In the genomic region with DNA sequence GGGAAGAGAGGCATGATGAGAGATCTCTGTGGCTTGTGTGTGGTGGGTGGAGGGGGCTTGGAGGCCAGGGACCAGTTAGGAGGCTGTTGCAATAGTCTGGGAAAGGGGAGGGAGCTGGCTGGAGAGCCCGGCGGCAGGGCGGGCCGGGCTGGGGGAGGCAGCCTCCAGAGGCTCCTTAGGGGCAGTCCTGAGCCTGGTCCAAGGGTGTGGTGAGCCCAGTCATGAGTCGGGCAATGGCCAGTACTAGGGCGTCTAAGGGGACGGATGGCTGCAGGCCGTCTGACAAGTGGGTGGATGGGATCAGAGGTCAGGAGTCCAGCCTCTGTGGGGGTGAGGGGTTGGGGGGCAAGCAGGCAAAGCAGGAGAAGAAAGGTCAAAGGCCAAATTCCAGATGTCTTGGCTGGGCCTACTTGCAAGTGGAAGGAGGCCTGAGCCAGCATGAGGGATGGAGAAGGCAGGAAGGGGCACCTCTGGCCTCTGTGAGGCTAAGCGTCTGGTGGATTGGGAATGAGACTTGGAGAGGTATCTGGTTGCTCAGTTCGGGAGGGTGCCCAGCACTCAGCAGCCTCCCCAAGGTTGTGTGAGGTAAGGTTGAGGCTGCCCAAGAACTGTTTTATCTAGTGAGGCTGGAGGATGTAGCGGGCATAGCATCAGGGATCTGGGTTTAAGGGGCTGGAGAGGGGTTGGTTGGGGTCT, we compare ENCODE assay signal across 20 cellular contexts. TPM values are rescaled to one million over a fixed set of nuclear protein-coding genes. Genes with fewer than 3 reads are reported as not detected.
DNase-seq lines count a peak whose midpoint lies in the region; ATAC-seq and TF ChIP-seq lines count a peak whose summit lies in the region.
"Had no signal": no experiment of that assay in that cellular context is flagged by ENCODE, and none has a peak within 500 bp of the region (broad histone marks: within the 10 kb centered on the region; RNA-seq: fewer than 3 reads in every experiment).

No MANE protein-coding gene starts in this region.

- no peaks in the 10 kb centered on the region for H3K9me3 Mint-ChIP-seq in endothelial cell (ENCODE audit: unreplicated experiment)
- H3K9me3 Mint-ChIP-seq: activated T-cell treated with anti-CD3 and anti-CD28 coated beads, Interleukin-2, amount 50 U/mL, for 24 hours had no signal

- no peak overlapping the region for H3K4me3 Mint-ChIP-seq in endothelial cell (ENCODE audit: unreplicated experiment)
- H3K4me3 Mint-ChIP-seq: activated T-cell treated with anti-CD3 and anti-CD28 coated beads, Interleukin-2, amount 50 U/mL, for 24 hours; naive B cell; T-helper 2 cell treated with Interferon-gamma antibody and Interleukin-4, amounts not matched to agents 5 μg/mL and 100 μg/mL, for 36 hours had no signal

- H3K4me3 ChIP-seq in lower leg skin (ENCODE audit: low read depth, poor library complexity, severe bottlenecking) = no peak overlapping the region
- no peak overlapping the region for H3K4me3 ChIP-seq in tibial nerve
- H3K4me3 ChIP-seq: skin epidermis had no signal

- no peak for TF ChIP-seq CTCF in endothelial cell (IDR thresholded peaks at IDR 0.05; ENCODE audit: unreplicated experiment)
- no peak for TF ChIP-seq CTCF in lower leg skin (IDR thresholded peaks at IDR 0.05)
- no peak for TF ChIP-seq CTCF in tibial nerve (IDR thresholded peaks at IDR 0.05)

- H3K27me3 ChIP-seq in tibial nerve = no peaks in the 10 kb centered on the region

- H3K4me1 Mint-ChIP-seq in endothelial cell (ENCODE audit: unreplicated experiment) = peaks cover 20% of the 10 kb centered on the region

- no peaks in the 10 kb centered on the region for H3K9me3 ChIP-seq in tibial nerve

- ATAC-seq in HG03565 (IDR thresholded peaks at IDR 0.05; ENCODE audit: unreplicated experiment) (no peak), HG03442 (IDR thresholded peaks at IDR 0.05; ENCODE audit: unreplicated experiment) (no peak)

- H3K27me3 Mint-ChIP-seq in endothelial cell (ENCODE audit: unreplicated experiment) = peaks cover 12% of the 10 kb centered on the region
- H3K27me3 Mint-ChIP-seq: activated T-cell treated with anti-CD3 and anti-CD28 coated beads, Interleukin-2, amount 50 U/mL, for 24 hours had no signal

- peak; percentile 43 for DNase-seq in HCEC 1CT
- no peak for DNase-seq in endothelial cell (ENCODE audit: low spot score)
- peak; percentile 62 to 93 for DNase-seq in lower leg skin (ENCODE audit: low spot score in 2 of 2)
- DNase-seq in tibial nerve (ENCODE audit: low spot score in 2 of 2) = peak; percentile 45 to 59
- DNase-seq in LoVo (ENCODE audit: low spot score) = no peak
- DNase-seq in SKM-1 treated with dmso at 0.1 percent for 144 hours (lab: John Stamatoyannopoulos, UW; ENCODE audit: unreplicated experiment) = no peak
- DNase-seq: activated CD4-positive, alpha-beta T cell treated with anti-CD3 and anti-CD28 coated beads for 4 hours; activated T-cell treated with anti-CD3 and anti-CD28 coated beads, Interleukin-2, amount 50 U/mL, for 24 hours; anterior cingulate cortex; Calu3; dermis blood vessel endothelial cell; naive B cell; NCI-H1930; RPMI8226; stimulated activated naive CD4-positive, alpha-beta T cell treated with Interleukin-2 at 50 U/mL for 16 hours had no signal

- no peak for TF ChIP-seq POLR2A in lower leg skin (IDR thresholded peaks at IDR 0.05)
- TF ChIP-seq POLR2A in tibial nerve (IDR thresholded peaks at IDR 0.05) = no peak

- H3K4me1 ChIP-seq in tibial nerve = peaks cover 0 to 73% (median 35%) of the 10 kb centered on the region in 4 donors

- H3K27ac ChIP-seq in tibial nerve = peak overlapping the region in 2 of 4 donors; percentile 51 to 63
- H3K27ac ChIP-seq: HL-60 had no signal

- H3K27ac Mint-ChIP-seq in endothelial cell (ENCODE audit: unreplicated experiment) = peak overlapping the region; percentile 70
- H3K27ac Mint-ChIP-seq: activated T-cell treated with anti-CD3 and anti-CD28 coated beads, Interleukin-2, amount 50 U/mL, for 24 hours; T-helper 2 cell treated with Interferon-gamma antibody and Interleukin-4, amounts not matched to agents 5 μg/mL and 100 μg/mL, for 36 hours had no signal

- intact Hi-C loops in lower leg skin (cut with DNase I; ENCODE audit: low total_unique reads) = no loop called here

- TF ChIP-seq EP300 in tibial nerve (IDR thresholded peaks at IDR 0.05) = peak in 1 of 2 donors; percentile 18

- WGBS in lower leg skin, 2 donors = 72 to 74% methylated on average over 11 of the region's 11 CpGs
- WGBS in tibial nerve, 2 donors = 31 to 43% methylated on average over 10 to 11 of the region's 11 CpGs

- peaks cover 5% of the 10 kb centered on the region for H3K36me3 Mint-ChIP-seq in endothelial cell (ENCODE audit: low read depth, unreplicated experiment)
- H3K36me3 Mint-ChIP-seq: naive B cell had no signal

- H3K36me3 ChIP-seq in tibial nerve = no peaks in the 10 kb centered on the region

RNA-seq across cellular contexts. Expression of gene CD248, which starts 6.0 kb away (rescaled TPM):
- 2.9 TPM for total RNA-seq in endothelial cell (ENCODE audit: unreplicated experiment)
- 10 to 100 TPM in 2 of 4 donors, 1 to 10 TPM in 2; 6.3 to 23.5 (median 12.3) TPM for total RNA-seq in lower leg skin
- total RNA-seq in tibial nerve = 10 to 100 TPM; 29.9 to 69.7 (median 47.3) TPM
- total RNA-seq: Calu3 had no signal

RNA-seq across cellular contexts. Expression of gene RIN1, which starts 13.4 kb away (rescaled TPM):
- 4.8 TPM for total RNA-seq in endothelial cell (ENCODE audit: unreplicated experiment)
- 10 to 100 TPM; 48.3 to 56.9 (median 53.8) TPM for total RNA-seq in lower leg skin
- 10 to 100 TPM in 1 of 4 donors, 1 to 10 TPM in 3; 2.4 to 14.1 (median 4.1) TPM for total RNA-seq in tibial nerve

RNA-seq across cellular contexts. Expression of gene BRMS1, which starts 22.0 kb away (rescaled TPM):
- total RNA-seq in endothelial cell (ENCODE audit: unreplicated experiment) (38.4 TPM), lower leg skin (10 to 100 TPM; 40.1 to 68.4 (median 57.5) TPM), tibial nerve (10 to 100 TPM; 27.2 to 44.7 (median 34.8) TPM)

RNA-seq across cellular contexts. Expression of gene B4GAT1, which starts 24.5 kb away (rescaled TPM):
- total RNA-seq in endothelial cell (ENCODE audit: unreplicated experiment) (21.4 TPM), lower leg skin (10 to 100 TPM; 23.9 to 32.4 (median 30.0) TPM), tibial nerve (100 to 1,000 TPM in 1 of 4 donors, 10 to 100 TPM in 3; 53.4 to 105 (median 97.6) TPM)

RNA-seq across cellular contexts. Expression of gene TMEM151A, which starts 31.2 kb away (rescaled TPM):
- total RNA-seq in endothelial cell (ENCODE audit: unreplicated experiment) (not detected), lower leg skin (not detected), tibial nerve (not detected)
- total RNA-seq: dermis blood vessel endothelial cell had no signal

Comparison
In these comparisons a context has a peak if more than half of its experiments do, and no peak if none do; other contexts are left out.
1. DNase-seq: peak in HCEC 1CT (single experiment), lower leg skin (2 of 2) and tibial nerve (2 of 2); none in endothelial cell (single experiment), LoVo (single experiment) and SKM-1 treated with dmso at 0.1 percent for 144 hours (single experiment).